Comparison of ENCODE assay signal across 1 cellular context in genomic region chr3:111856501-111856900, GRCh38.
TF ChIP-seq lines count a peak whose summit lies in the region.

No MANE protein-coding gene starts in this region.

TF ChIP-seq in IMR-90, 13 proteins besides CTCF, POLR2A, EP300 and RAD21 (continued from another document):
- no peak for TF ChIP-seq USF2 (IDR thresholded peaks at IDR 0.05; ENCODE audit: low read depth, low read length)
TF ChIP-seq in IMR-90: peak in this region for 0.
